Comparison of ENCODE assay signal across 17 cellular contexts in genomic region chr2:188079176-188079575, GRCh38.
DNase-seq lines count a peak whose midpoint lies in the region; ATAC-seq, FAIRE-seq and TF ChIP-seq lines count a peak whose summit lies in the region.
"Had no signal": no experiment of that assay in that cellular context is flagged by ENCODE, and none has a peak within 500 bp of the region (broad histone marks: within the 10 kb centered on the region; RNA-seq: fewer than 3 reads in every experiment).

No MANE protein-coding gene starts in this region.

- TF ChIP-seq POLR2A in heart left ventricle (IDR thresholded peaks at IDR 0.05): no peak

- H3K36me3 ChIP-seq in brain microvascular endothelial cell (replicated peaks) (no peaks in the 10 kb centered on the region), heart left ventricle (no peaks in the 10 kb centered on the region)
- H3K36me3 ChIP-seq: BLaER1, cardiac muscle cell, prostate gland had no signal

- H3K27ac Mint-ChIP-seq in activated naive CD4-positive, alpha-beta T cell treated with anti-CD3 and anti-CD28 coated beads, Interleukin-2, amount 50 U/mL, for 72 hours: no peak overlapping the region
- H3K27ac Mint-ChIP-seq: activated T-helper 1 cell treated with anti-CD3 and anti-CD28 coated beads, Interleukin-12 subunit alpha, Interleukin-12 subunit beta, Interleukin-2, Interleukin-4 antibody, amounts not matched to agents 30 ng/mL and 10 ng/mL and 1 ng/mL, durations not matched to agents 14 hours and 24 hours and 36 hours; T-helper 1 cell treated with Interleukin-12 subunit alpha and Interleukin-12 subunit beta and Interleukin-4 antibody, amounts not matched to agents 30 μg/mL and 1 μg/mL, for 36 hours had no signal

- H3K4me1 ChIP-seq in heart left ventricle: no peaks in the 10 kb centered on the region
- H3K4me1 ChIP-seq: prostate gland had no signal

- FAIRE-seq in HTR-8/SVneo (lab: Jason Lieb, UNC): peak; percentile 93
- FAIRE-seq: GM19239, H1 had no signal

- peaks cover 0 to 3% (median 0%) of the 10 kb centered on the region in 12 donors for H3K9me3 ChIP-seq in heart left ventricle
- H3K9me3 ChIP-seq: BLaER1, prostate gland had no signal

- intact Hi-C loops in heart left ventricle (cut with DNase I): no loop called here
- intact Hi-C loops in Right ventricle myocardium inferior (cut with DNase I): no loop called here

- peak; percentile 55 for DNase-seq in AG09319 (ENCODE audit: extremely low read depth, low read depth)
- DNase-seq in HTR-8/SVneo (ENCODE audit: insufficient read length, low spot score): peak; percentile 46
- peak; percentile 74 for DNase-seq in brain microvascular endothelial cell
- DNase-seq in kidney tubule cell (ENCODE audit: low spot score): peak; percentile 91
- DNase-seq in heart left ventricle: no peak
- no peak for DNase-seq in Right ventricle myocardium inferior (ENCODE audit: missing footprints)
- no peak for DNase-seq in activated naive CD4-positive, alpha-beta T cell treated with anti-CD3 and anti-CD28 coated beads, Interleukin-2, amount 50 U/mL, for 72 hours (ENCODE audit: low spot score in 2 of 2)
- DNase-seq: activated CD4-positive, alpha-beta T cell treated with anti-CD3 and anti-CD28 coated beads, Interleukin-2, amount 50 U/mL, for 1 hour; stimulated activated CD4-positive, alpha-beta T cell treated with anti-CD3 and anti-CD28 coated beads, Interleukin-2, amount 100 ng/mL, for 24 hours had no signal

- ATAC-seq in heart left ventricle (no peak), Right ventricle myocardium inferior (no peak), GM21717 (IDR thresholded peaks at IDR 0.05; ENCODE audit: unreplicated experiment) (no peak)
- ATAC-seq in activated naive CD4-positive, alpha-beta T cell treated with anti-CD3 and anti-CD28 coated beads, Interleukin-2, amount 50 U/mL, for 72 hours: no peak

- in situ Hi-C loops in brain microvascular endothelial cell (cut with HindIII; ENCODE audit: low pct_ligation_motif_present, low sequenced_read_pairs): no loop called here

- H3K9me3 Mint-ChIP-seq in activated naive CD4-positive, alpha-beta T cell treated with anti-CD3 and anti-CD28 coated beads, Interleukin-2, amount 50 U/mL, for 72 hours: peaks cover 11 to 16% of the 10 kb centered on the region in 2 donors
- H3K9me3 Mint-ChIP-seq: activated T-helper 1 cell treated with anti-CD3 and anti-CD28 coated beads, Interleukin-12 subunit alpha, Interleukin-12 subunit beta, Interleukin-2, Interleukin-4 antibody, amounts not matched to agents 30 ng/mL and 10 ng/mL and 1 ng/mL, durations not matched to agents 14 hours and 24 hours and 36 hours had no signal

- 67 to 96% (median 80%) methylated on average over 1 of the region's 1 CpG for WGBS in heart left ventricle, 4 donors

- TF ChIP-seq CTCF in AG09319 (IDR thresholded peaks at IDR 0.05; ENCODE audit: low read depth, low read length) (no peak), brain microvascular endothelial cell (IDR thresholded peaks at IDR 0.05; ENCODE audit: low read depth, low read length, missing control alignments) (no peak), heart left ventricle (IDR thresholded peaks at IDR 0.05) (no peak)

- peaks cover under 1 to 8% of the 10 kb centered on the region in 2 donors for H3K36me3 Mint-ChIP-seq in activated naive CD4-positive, alpha-beta T cell treated with anti-CD3 and anti-CD28 coated beads, Interleukin-2, amount 50 U/mL, for 72 hours

- H3K27ac ChIP-seq in brain microvascular endothelial cell (no peak overlapping the region), heart left ventricle (no peak overlapping the region)
- H3K27ac ChIP-seq: BLaER1, cardiac muscle cell, prostate gland had no signal

- H3K27me3 ChIP-seq in brain microvascular endothelial cell (replicated peaks) (no peaks in the 10 kb centered on the region), heart left ventricle (no peaks in the 10 kb centered on the region)
- H3K27me3 ChIP-seq: BLaER1, cardiac muscle cell had no signal

- no peak overlapping the region for H3K4me3 ChIP-seq in brain microvascular endothelial cell (ENCODE audit: low read depth, low read length)
- no peak overlapping the region for H3K4me3 ChIP-seq in heart left ventricle
- H3K4me3 ChIP-seq: BLaER1, cardiac muscle cell, prostate gland had no signal

Comparison
In these comparisons a context has a peak if more than half of its experiments do, and no peak if none do; other contexts are left out.
1. DNase-seq: peak in AG09319 (single experiment), HTR-8/SVneo (single experiment), brain microvascular endothelial cell (single experiment) and kidney tubule cell (single experiment); none in heart left ventricle (0 of 5), Right ventricle myocardium inferior (single experiment) and activated naive CD4-positive, alpha-beta T cell treated with anti-CD3 and anti-CD28 coated beads, Interleukin-2, amount 50 U/mL, for 72 hours (0 of 2).